Comparison of ENCODE assay signal across 23 cellular contexts in the genomic region with DNA sequence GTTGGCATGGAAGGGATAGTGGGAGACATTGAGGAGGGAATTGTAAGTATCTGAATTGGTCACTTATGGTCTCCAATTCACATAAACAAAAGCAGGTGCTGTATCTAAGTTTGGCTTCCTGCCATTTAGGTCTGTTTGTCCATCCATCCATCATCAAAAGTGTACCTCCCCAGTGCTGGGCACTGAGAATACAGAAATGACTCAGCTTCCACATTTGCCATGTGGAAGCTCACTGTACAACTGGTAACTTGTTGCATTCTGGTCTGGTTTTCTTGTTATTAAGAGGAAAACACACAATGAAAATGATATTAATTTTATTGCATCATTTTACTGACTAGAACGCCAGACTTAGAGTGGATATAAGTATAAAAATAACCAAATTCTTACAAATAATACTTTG. TPM values are rescaled to one million over a fixed set of nuclear protein-coding genes. Genes with fewer than 3 reads are reported as not detected.
DNase-seq lines count a peak whose midpoint lies in the region; ATAC-seq lines count a peak whose summit lies in the region.
"Had no signal": no experiment of that assay in that cellular context is flagged by ENCODE, and none has a peak within 500 bp of the region (broad histone marks: within the 10 kb centered on the region; RNA-seq: fewer than 3 reads in every experiment).

No MANE protein-coding gene starts in this region.

- no peak for ATAC-seq in HG02759 (IDR thresholded peaks at IDR 0.05; ENCODE audit: unreplicated experiment)
- ATAC-seq in GM19395 (IDR thresholded peaks at IDR 0.05; ENCODE audit: unreplicated experiment): no peak
- ATAC-seq: T-helper 17 cell had no signal

- DNase-seq in NCI-H2196 (lab: John Stamatoyannopoulos, UW; ENCODE audit: unreplicated experiment) (peak; percentile 31), NCI-H2196 treated with DMSO at 0.1 percent for 48 hours (lab: John Stamatoyannopoulos, UW; ENCODE audit: unreplicated experiment) (no peak), NCI-H146 treated with DMSO at 0.1 percent for 48 hours (lab: John Stamatoyannopoulos, UW; ENCODE audit: unreplicated experiment) (peak; percentile 66), RPMI8226 (peak; percentile 43), lung microvascular endothelial cell (ENCODE audit: low read depth in 2 of 2) (peak; percentile 20 to 43)
- DNase-seq in stimulated activated naive CD4-positive, alpha-beta T cell (lab: John Stamatoyannopoulos, UW): no peak
- DNase-seq: activated CD4-positive, alpha-beta T cell treated with anti-CD3 and anti-CD28 coated beads for 4 hours; activated naive CD4-positive, alpha-beta T cell treated with anti-CD3 and anti-CD28 coated beads, Interleukin-2, amount 50 U/mL, for 16 hours; aorta; BE2C; Calu3; foreskin melanocyte; HCEC 1CT; hippocampal formation; NCI-H1048; NCI-H2171 treated with DMSO at 0.1 percent for 48 hours; posterior cingulate gyrus; sigmoid colon; T-helper 17 cell had no signal

RNA-seq across cellular contexts. Expression of gene MUC13, which starts 30.9 kb away (rescaled TPM):
- not detected in 2 replicates for total RNA-seq in lung microvascular endothelial cell
- total RNA-seq: epithelial cell of proximal tubule, urinary bladder had no signal

Comparison
In these comparisons a context has a peak if more than half of its experiments do, and no peak if none do; other contexts are left out.
1. DNase-seq: peak in NCI-H2196 (single experiment), NCI-H146 treated with DMSO at 0.1 percent for 48 hours (single experiment), RPMI8226 (single experiment) and lung microvascular endothelial cell (2 of 2); none in NCI-H2196 treated with DMSO at 0.1 percent for 48 hours (single experiment) and stimulated activated naive CD4-positive, alpha-beta T cell (0 of 6).